Comparison of ENCODE assay signal across 24 cellular contexts in genomic region chr6:70753870-70754269, GRCh38.
"Had no signal": no experiment of that assay in that cellular context is flagged by ENCODE, and none has a peak within 500 bp of the region (broad histone marks: within the 10 kb centered on the region; RNA-seq: fewer than 3 reads in every experiment).

No MANE protein-coding gene starts in this region.

- H3K27me3 Mint-ChIP-seq: T-cell had no signal

- H3K27ac Mint-ChIP-seq: T-cell had no signal

- H3K4me2 ChIP-seq: SK-N-SH had no signal

- ATAC-seq: Panc1, PC-3, T-cell had no signal

- H3K4me3 Mint-ChIP-seq: T-cell had no signal

- H3K9ac ChIP-seq: SK-N-SH had no signal

- H3K9me3 ChIP-seq: SK-N-SH had no signal

- H3K27ac ChIP-seq: RWPE1 had no signal

- DNase-seq: KBM-7; MV-4-11; NCI-H1048; NCI-H1105; NCI-H1417; NCI-H1436 treated with DMSO at 0.1 percent for 48 hours; NCI-H1694; NCI-H187 treated with DMSO at 0.1 percent for 48 hours; NCI-H2029 treated with DMSO at 0.1 percent for 48 hours; NCI-H2171; NCI-H226; NCI-H446; NCI-H510A; NCI-H524 treated with DMSO at 0.1 percent for 48 hours; NCI-H69; NCI-H774; NK-92 treated with Interleukin-12 subunit alpha and Interleukin-12 subunit beta, amount 100 ng/mL, for 24 hours; PC-3; SHP77; SK-N-SH; SW 1271; T-cell had no signal
